In genomic region chr17:42827472-42827871, GRCh38 we compare ENCODE assay signal across 1 cellular context.
TF ChIP-seq lines count a peak whose summit lies in the region.

No MANE protein-coding gene starts in this region.

TF ChIP-seq in HEK293, 187 proteins besides CTCF, POLR2A, EP300 and RAD21 (continued from another document):
- no peak for TF ChIP-seq ZNF747 (tag by site-specific recombination; IDR thresholded peaks at IDR 0.05)
- no peak for TF ChIP-seq HOXA7 (CRISPR knock-in tag; IDR thresholded peaks at IDR 0.05; ENCODE audit: borderline replicate concordance)
- no peak for TF ChIP-seq IKZF3 (tag by site-specific recombination; IDR thresholded peaks at IDR 0.05)
- TF ChIP-seq ZBTB17 (tag by site-specific recombination; IDR thresholded peaks at IDR 0.05) = no peak
TF ChIP-seq in HEK293: peak in this region for 1.
